10 cellular contexts compared by ENCODE assay signal in genomic region chr1:225603538-225604354, GRCh38. TPM values are rescaled to one million over a fixed set of nuclear protein-coding genes. Genes with fewer than 3 reads are reported as not detected.
DNase-seq lines count a peak whose midpoint lies in the region; ATAC-seq, FAIRE-seq and TF ChIP-seq lines count a peak whose summit lies in the region.
"Had no signal": no experiment of that assay in that cellular context is flagged by ENCODE, and none has a peak within 500 bp of the region (broad histone marks: within the 10 kb centered on the region; RNA-seq: fewer than 3 reads in every experiment).

No MANE protein-coding gene starts in this region.

- H3K79me2 ChIP-seq in ACC112 (ENCODE audit: control insufficient read depth, insufficient read depth, low read length, unreplicated experiment) = peaks cover 90% of the 10 kb centered on the region
- peaks cover 72% of the 10 kb centered on the region for H3K79me2 ChIP-seq in mammary epithelial cell (ENCODE audit: insufficient read depth, low read length)

- H3K27ac ChIP-seq in ACC112 (ENCODE audit: low read depth, low read length) = peak overlapping the region; percentile 75
- H3K27ac ChIP-seq in mammary epithelial cell (ENCODE audit: insufficient read depth, low read depth, low read length) = peak overlapping the region; percentile 6
- peak overlapping the region in 1 of 4 donors; percentile 53 for H3K27ac ChIP-seq in upper lobe of left lung

- DNase-seq in HuH-7 (ENCODE audit: low spot score) (peak; percentile 44), mammary epithelial cell (peak; percentile 66), kidney tubule cell (ENCODE audit: low spot score) (peak; percentile 47), upper lobe of left lung (no peak), GM12892 (ENCODE audit: insufficient read length) (no peak)
- DNase-seq in activated CD4-positive, alpha-beta T cell treated with anti-CD3 and anti-CD28 coated beads, Interleukin-2, amount 50 U/mL, for 48 hours = no peak
- DNase-seq: activated CD8-positive, alpha-beta memory T cell treated with anti-CD3 and anti-CD28 coated beads, Interleukin-2, amount 50 U/mL, for 4 hours; C1 segment of cervical spinal cord had no signal

- TF ChIP-seq CTCF in mammary epithelial cell (conservative IDR thresholded peaks at IDR 0.05 in 1 of 2, IDR thresholded peaks at IDR 0.05 in 1 of 2; ENCODE audit: extremely low read depth in 1 of 2, insufficient read depth in 1 of 2, low read depth in 1 of 2, low read length in 2 of 2) (no peak), upper lobe of left lung (IDR thresholded peaks at IDR 0.05) (no peak)

- H3K4me1 ChIP-seq in ACC112 (ENCODE audit: control insufficient read depth, insufficient read depth, low read length, unreplicated experiment) (peaks cover 39% of the 10 kb centered on the region), mammary epithelial cell (ENCODE audit: insufficient read depth, low read length) (peaks cover 18% of the 10 kb centered on the region), upper lobe of left lung (peaks cover 14 to 21% (median 18%) of the 10 kb centered on the region in 4 donors)

- peak overlapping the region; percentile 61 for H3K4me2 ChIP-seq in mammary epithelial cell (ENCODE audit: insufficient read depth, low read depth, low read length)

- H4K20me1 ChIP-seq in mammary epithelial cell (ENCODE audit: insufficient read depth, low read length) = no peaks in the 10 kb centered on the region

- dilution Hi-C loops in mammary epithelial cell (cut with HindIII; ENCODE audit: low sequenced_read_pairs) = no loop called here

- H3K4me3 ChIP-seq in ACC112 (ENCODE audit: low read depth, low read length) (peak overlapping the region; percentile 48), mammary epithelial cell (replicated peaks in 1 of 3; ENCODE audit: insufficient read depth in 1 of 3, low read depth in 2 of 3, low read length in 3 of 3) (peak overlapping the region in 1 of 3 experiments; percentile 21), upper lobe of left lung (no peak overlapping the region)

- H2AFZ ChIP-seq in ACC112 (ENCODE audit: low read length, unreplicated experiment) (no peak overlapping the region), mammary epithelial cell (ENCODE audit: low read depth, low read length) (no peak overlapping the region)

- peaks cover 4% of the 10 kb centered on the region for H3K9me3 ChIP-seq in mammary epithelial cell (replicated peaks; ENCODE audit: insufficient read depth, low read length)
- H3K9me3 ChIP-seq in upper lobe of left lung = no peaks in the 10 kb centered on the region

- no peak for FAIRE-seq in GM12892 (lab: Jason Lieb, UNC)

- no peak for ATAC-seq in upper lobe of left lung (ENCODE audit: low FRiP score in 2 of 2)
- no peak for ATAC-seq in HG03095 (IDR thresholded peaks at IDR 0.05; ENCODE audit: unreplicated experiment)

- no TSS peak for BruUV-seq in mammary epithelial cell (replicated peaks; lab: Mats Ljungman, UMichigan)

- H3K27me3 ChIP-seq in ACC112 (ENCODE audit: insufficient read depth, low read length) (no peaks in the 10 kb centered on the region), mammary epithelial cell (ENCODE audit: insufficient read depth, low read length) (no peaks in the 10 kb centered on the region), upper lobe of left lung (no peaks in the 10 kb centered on the region)

- CTCF ChIA-PET in mammary epithelial cell (lab: Charles Lee; ENCODE audit: low non-redundant PET) = no interaction called here

- TF ChIP-seq POLR2A in upper lobe of left lung (IDR thresholded peaks at IDR 0.05) (no peak), GM12892 (IDR thresholded peaks at IDR 0.05; ENCODE audit: low read depth, low read length) (no peak)

- no peak for TF ChIP-seq EP300 in upper lobe of left lung (IDR thresholded peaks at IDR 0.05)

- intact Hi-C loops in mammary epithelial cell (cut with micrococcal nuclease) = loop anchor here (5.0 kb wide), 1 partner anchor 49 kb away; the partner anchor contains the start of gene ENAH

- peaks cover 4% of the 10 kb centered on the region; the same call in 1 of the 2 replicates for H3K36me3 ChIP-seq in ACC112 (ENCODE audit: insufficient read depth, low read length)
- H3K36me3 ChIP-seq in mammary epithelial cell (ENCODE audit: insufficient read depth, low read length) = no peaks in the 10 kb centered on the region
- no peaks in the 10 kb centered on the region for H3K36me3 ChIP-seq in upper lobe of left lung

- in situ Hi-C loops in mammary epithelial cell (cut with MboI; ENCODE audit: low sequenced_read_pairs in 2 of 2) = no loop called here

- H3K9ac ChIP-seq in mammary epithelial cell (ENCODE audit: insufficient read depth, low read length) = no peak overlapping the region

RNA-seq across cellular contexts. Expression of gene ENAH, which starts 49.2 kb away (rescaled TPM):
- 100 to 1,000 TPM; 109 to 117 TPM for total RNA-seq in mammary epithelial cell
- 37.1 TPM for polyA plus RNA-seq in mammary epithelial cell
- 48.6 TPM for polyA minus RNA-seq in mammary epithelial cell
- 10 to 100 TPM; 10.5 to 70.3 (median 33.8) TPM for total RNA-seq in upper lobe of left lung
- polyA plus RNA-seq in GM12892 (2012; ENCODE audit: missing spikeins) = 0.15 TPM

Comparison
In these comparisons a context has a peak if more than half of its experiments do, and no peak if none do; other contexts are left out.
1. DNase-seq: peak in HuH-7 (single experiment), mammary epithelial cell (single experiment) and kidney tubule cell (single experiment); none in upper lobe of left lung (0 of 2), activated CD4-positive, alpha-beta T cell treated with anti-CD3 and anti-CD28 coated beads, Interleukin-2, amount 50 U/mL, for 48 hours (0 of 2) and GM12892 (single experiment).